ENCODE assay signal across 8 cellular contexts in the genomic region with DNA sequence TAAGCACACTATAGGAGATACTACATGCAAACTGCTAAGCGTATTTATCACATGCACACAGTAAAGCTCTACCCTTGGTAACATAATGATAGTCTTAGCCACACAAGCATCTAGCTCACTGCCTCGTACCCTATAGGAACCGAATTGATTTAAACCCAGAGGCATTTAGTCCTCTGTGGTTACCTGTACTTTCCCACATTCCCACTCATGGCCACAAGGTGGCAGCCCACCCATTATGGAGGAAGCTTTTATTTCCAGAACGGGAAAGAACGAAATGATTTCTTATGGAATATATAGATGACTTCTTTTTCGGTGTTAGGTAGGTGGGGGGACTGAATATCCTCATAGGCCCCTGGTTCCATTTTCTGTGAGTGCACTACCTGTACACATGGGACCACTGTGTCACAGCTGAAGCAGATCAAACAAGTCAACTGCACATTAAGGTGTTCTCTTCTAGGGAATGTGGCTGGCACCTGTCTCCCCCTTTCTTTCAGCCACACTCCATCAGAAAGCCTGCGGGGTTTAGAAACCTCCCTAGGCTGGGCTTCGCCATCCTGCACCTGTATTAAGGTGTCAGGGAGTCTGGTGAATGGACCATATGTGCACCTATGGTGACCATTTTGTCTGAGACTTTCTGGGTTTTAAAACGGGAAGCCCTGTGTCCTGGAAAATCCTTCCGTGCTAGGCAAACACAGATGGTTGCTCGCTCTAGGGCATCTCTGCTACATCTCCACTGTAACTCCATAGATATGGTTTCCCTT.
DNase-seq lines count a peak whose midpoint lies in the region; ATAC-seq and TF ChIP-seq lines count a peak whose summit lies in the region.

No MANE protein-coding gene starts in this region.

- DNase-seq in CMK (ENCODE audit: low read depth) (peak; percentile 11), anterior cingulate cortex (lab: John Stamatoyannopoulos, UW) (peak in 51 of 58 donors; percentile 7 to 82 (median 44)), hepatic stellate cell (ENCODE audit: low spot score) (peak; percentile 52), skeletal muscle cell (ENCODE audit: low read depth) (peak; percentile 8)

- ATAC-seq in GM19455 (IDR thresholded peaks at IDR 0.05; ENCODE audit: unreplicated experiment) = peak; percentile 64
- peak; percentile 76 for ATAC-seq in SK-N-SH treated with all-trans-retinoic acid at 6 μM for 48 hours
- ATAC-seq in HG03520 (IDR thresholded peaks at IDR 0.05; ENCODE audit: unreplicated experiment) = no peak

- TF ChIP-seq CTCF in LNCAP (IDR thresholded peaks at IDR 0.05) = peak; percentile 91

- H3K4me3 ChIP-seq in skeletal muscle cell (ENCODE audit: low read depth, low read length) = no peak overlapping the region

TF ChIP-seq in SK-N-SH treated with all-trans-retinoic acid at 6 μM for 48 hours, 23 proteins besides CTCF, POLR2A, EP300 and RAD21:
- TF ChIP-seq TCF4 (CRISPR knock-in tag; IDR thresholded peaks at IDR 0.05; ENCODE audit: borderline replicate concordance) (no peak), ZC3H10 (CRISPR knock-in tag; IDR thresholded peaks at IDR 0.05) (no peak), ZFP30 (CRISPR knock-in tag; IDR thresholded peaks at IDR 0.05) (no peak), ZNF565 (CRISPR knock-in tag; conservative IDR thresholded peaks at IDR 0.05; ENCODE audit: low read depth) (no peak), SNAI2 (CRISPR knock-in tag; IDR thresholded peaks at IDR 0.05) (no peak), TSHZ2 (CRISPR knock-in tag; IDR thresholded peaks at IDR 0.05) (no peak)
- TF ChIP-seq, protein P1, sequence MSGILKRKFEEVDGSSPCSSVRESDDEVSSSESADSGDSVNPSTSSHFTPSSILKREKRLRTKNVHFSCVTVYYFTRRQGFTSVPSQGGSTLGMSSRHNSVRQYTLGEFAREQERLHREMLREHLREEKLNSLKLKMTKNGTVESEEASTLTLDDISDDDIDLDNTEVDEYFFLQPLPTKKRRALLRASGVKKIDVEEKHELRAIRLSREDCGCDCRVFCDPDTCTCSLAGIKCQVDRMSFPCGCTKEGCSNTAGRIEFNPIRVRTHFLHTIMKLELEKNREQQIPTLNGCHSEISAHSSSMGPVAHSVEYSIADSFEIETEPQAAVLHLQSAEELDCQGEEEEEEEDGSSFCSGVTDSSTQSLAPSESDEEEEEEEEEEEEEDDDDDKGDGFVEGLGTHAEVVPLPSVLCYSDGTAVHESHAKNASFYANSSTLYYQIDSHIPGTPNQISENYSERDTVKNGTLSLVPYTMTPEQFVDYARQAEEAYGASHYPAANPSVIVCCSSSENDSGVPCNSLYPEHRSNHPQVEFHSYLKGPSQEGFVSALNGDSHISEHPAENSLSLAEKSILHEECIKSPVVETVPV (CRISPR knock-in tag; IDR thresholded peaks at IDR 0.05) = no peak
- TF ChIP-seq, protein P2, sequence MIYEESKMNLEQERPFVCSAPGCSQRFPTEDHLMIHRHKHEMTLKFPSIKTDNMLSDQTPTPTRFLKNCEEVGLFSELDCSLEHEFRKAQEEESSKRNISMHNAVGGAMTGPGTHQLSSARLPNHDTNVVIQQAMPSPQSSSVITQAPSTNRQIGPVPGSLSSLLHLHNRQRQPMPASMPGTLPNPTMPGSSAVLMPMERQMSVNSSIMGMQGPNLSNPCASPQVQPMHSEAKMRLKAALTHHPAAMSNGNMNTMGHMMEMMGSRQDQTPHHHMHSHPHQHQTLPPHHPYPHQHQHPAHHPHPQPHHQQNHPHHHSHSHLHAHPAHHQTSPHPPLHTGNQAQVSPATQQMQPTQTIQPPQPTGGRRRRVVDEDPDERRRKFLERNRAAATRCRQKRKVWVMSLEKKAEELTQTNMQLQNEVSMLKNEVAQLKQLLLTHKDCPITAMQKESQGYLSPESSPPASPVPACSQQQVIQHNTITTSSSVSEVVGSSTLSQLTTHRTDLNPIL (CRISPR knock-in tag; IDR thresholded peaks at IDR 0.05; ENCODE audit: low read depth) = no peak
